Comparison of ENCODE assay signal across 34 cellular contexts in the genomic region with DNA sequence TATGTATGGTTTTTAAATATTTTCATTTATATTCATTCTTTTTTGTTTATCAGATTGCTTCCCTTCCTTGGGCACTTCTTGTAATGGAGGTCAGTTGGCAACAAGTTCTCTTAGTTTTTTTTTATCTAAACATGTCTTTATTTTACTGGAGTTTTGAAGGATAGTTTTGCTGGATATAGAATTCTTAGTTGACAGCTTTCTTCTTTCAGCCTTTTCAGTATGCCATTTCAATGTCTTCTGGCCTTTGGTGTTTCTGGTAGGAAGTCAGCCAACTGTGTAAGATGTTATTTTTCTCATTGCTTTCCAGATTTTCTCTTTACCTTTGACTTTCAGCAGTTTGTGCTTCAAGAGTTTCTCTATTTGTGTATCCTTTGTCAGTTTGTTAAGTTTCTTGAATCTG.
"Had no signal": no experiment of that assay in that cellular context is flagged by ENCODE, and none has a peak within 500 bp of the region (broad histone marks: within the 10 kb centered on the region; RNA-seq: fewer than 3 reads in every experiment).

No MANE protein-coding gene starts in this region.

- ATAC-seq: activated CD4-positive, alpha-beta T cell treated with anti-CD3 and anti-CD28 coated beads for 36 hours; activated CD8-positive, alpha-beta memory T cell treated with anti-CD3 and anti-CD28 coated beads, Interleukin-2, amount 10 ng/mL, durations not matched to agents 7 days and 5 days; activated CD8-positive, alpha-beta T cell treated with anti-CD3 and anti-CD28 coated beads, Interleukin-2, amount 10 ng/mL, durations not matched to agents 7 days and 5 days; activated naive CD4-positive, alpha-beta T cell treated with anti-CD3 and anti-CD28 coated beads, Interleukin-2, amount 50 U/mL, for 72 hours; esophagus mucosa; heart left ventricle; T-helper 17 cell had no signal

- H3K4me1 ChIP-seq: breast epithelium, colonic mucosa had no signal

- H3K27me3 Mint-ChIP-seq: activated B cell treated with CpG ODN at 0.5 μM for 24 hours; activated CD4-positive, alpha-beta memory T cell treated with anti-CD3 and anti-CD28 coated beads for 36 hours; activated CD4-positive, alpha-beta T cell treated with anti-CD3 and anti-CD28 coated beads for 36 hours; activated CD4-positive, alpha-beta T cell treated with anti-CD3 and anti-CD28 coated beads, Interleukin-2, amount 10 ng/mL, durations not matched to agents 24 days and 14 days; activated CD8-positive, alpha-beta memory T cell treated with anti-CD3 and anti-CD28 coated beads, Interleukin-2, amount 10 ng/mL, durations not matched to agents 7 days and 5 days; activated naive CD4-positive, alpha-beta T cell treated with anti-CD3 and anti-CD28 coated beads, Interleukin-2, amount 10 ng/mL, durations not matched to agents 7 days and 5 days; activated naive CD8-positive, alpha-beta T cell treated with anti-CD3 and anti-CD28 coated beads, Interleukin-2, amount 10 ng/mL, durations not matched to agents 7 days and 5 days; T-helper 17 cell had no signal

- H3K36me3 ChIP-seq: breast epithelium, cardiac muscle cell, colonic mucosa, heart left ventricle, WERI-Rb-1 had no signal

- H3K4me3 ChIP-seq: breast epithelium, cardiac muscle cell, colonic mucosa, heart left ventricle had no signal

- H3K9me3 ChIP-seq: colonic mucosa had no signal

- H3K4me3 Mint-ChIP-seq: activated B cell treated with CpG ODN at 0.5 μM for 24 hours; activated CD4-positive, alpha-beta memory T cell treated with anti-CD3 and anti-CD28 coated beads for 36 hours; activated CD4-positive, alpha-beta T cell treated with anti-CD3 and anti-CD28 coated beads for 36 hours; activated CD4-positive, alpha-beta T cell treated with anti-CD3 and anti-CD28 coated beads, Interleukin-2, amount 10 ng/mL, durations not matched to agents 24 days and 14 days; activated CD8-positive, alpha-beta memory T cell treated with anti-CD3 and anti-CD28 coated beads, Interleukin-2, amount 10 ng/mL, durations not matched to agents 7 days and 5 days; activated CD8-positive, alpha-beta T cell treated with anti-CD3 and anti-CD28 coated beads, Interleukin-2, amount 10 ng/mL, durations not matched to agents 7 days and 5 days; activated naive CD4-positive, alpha-beta T cell treated with anti-CD3 and anti-CD28 coated beads, Interleukin-2, amount 10 ng/mL, durations not matched to agents 7 days and 5 days; activated naive CD8-positive, alpha-beta T cell treated with anti-CD3 and anti-CD28 coated beads, Interleukin-2, amount 10 ng/mL, durations not matched to agents 7 days and 5 days; brain; endodermal cell; T-helper 17 cell; T-helper 2 cell treated with Interferon-gamma antibody and Interleukin-4, amounts not matched to agents 5 μg/mL and 100 μg/mL, for 36 hours had no signal

- DNase-seq: activated B cell treated with CpG ODN at 0.5 μM for 24 hours; activated CD4-positive, alpha-beta memory T cell treated with anti-CD3 and anti-CD28 coated beads for 36 hours; activated CD4-positive, alpha-beta T cell treated with anti-CD3 and anti-CD28 coated beads for 36 hours; activated CD4-positive, alpha-beta T cell treated with anti-CD3 and anti-CD28 coated beads, Interleukin-2, amount 10 ng/mL, durations not matched to agents 24 days and 14 days; activated CD4-positive, CD25-positive, alpha-beta regulatory T cell treated with anti-CD3 and anti-CD28 coated beads, Interleukin-2, amount 50 U/mL, for 72 hours; activated CD8-positive, alpha-beta memory T cell treated with anti-CD3 and anti-CD28 coated beads, Interleukin-2, amount 10 ng/mL, durations not matched to agents 7 days and 5 days; activated CD8-positive, alpha-beta memory T cell treated with anti-CD3 and anti-CD28 coated beads, Interleukin-2, amount 50 U/mL, for 4 hours; activated CD8-positive, alpha-beta T cell treated with anti-CD3 and anti-CD28 coated beads, Interleukin-2, amount 10 ng/mL, durations not matched to agents 7 days and 5 days; activated gamma-delta T cell; activated naive CD4-positive, alpha-beta T cell; activated naive CD4-positive, alpha-beta T cell treated with anti-CD3 and anti-CD28 coated beads, Interleukin-2, amount 10 ng/mL, durations not matched to agents 7 days and 5 days; activated naive CD8-positive, alpha-beta T cell treated with anti-CD3 and anti-CD28 coated beads, Interleukin-2, amount 10 ng/mL, durations not matched to agents 7 days and 5 days; activated T-cell treated with anti-CD3 and anti-CD28 coated beads, Interleukin-2, amount 50 U/mL, for 1 hour; activated T-cell treated with anti-CD3 and anti-CD28 coated beads, Interleukin-2, amount 50 U/mL, for 48 hours; amniotic stem cell; aorta; central memory CD4-positive, alpha-beta T cell; cerebellar nuclear complex; colonic mucosa; effector CD8-positive, alpha-beta T cell; endodermal cell; foreskin fibroblast; glutamatergic neuron; heart left ventricle; T-helper 1 cell; T-helper 17 cell; T1000; WERI-Rb-1 had no signal

- H3K4me1 Mint-ChIP-seq: activated naive CD4-positive, alpha-beta T cell treated with anti-CD3 and anti-CD28 coated beads, Interleukin-2, amount 10 ng/mL, durations not matched to agents 7 days and 5 days; T-helper 17 cell had no signal

- H3K27me3 ChIP-seq: breast epithelium, cardiac muscle cell, colonic mucosa, heart left ventricle had no signal

- H3K27ac ChIP-seq: breast epithelium, cardiac muscle cell, colonic mucosa, heart left ventricle, WERI-Rb-1 had no signal

- H3K27ac Mint-ChIP-seq: activated B cell treated with CpG ODN at 0.5 μM for 24 hours; activated CD4-positive, alpha-beta memory T cell treated with anti-CD3 and anti-CD28 coated beads for 36 hours; activated CD4-positive, alpha-beta T cell treated with anti-CD3 and anti-CD28 coated beads for 36 hours; activated CD4-positive, alpha-beta T cell treated with anti-CD3 and anti-CD28 coated beads, Interleukin-2, amount 10 ng/mL, durations not matched to agents 24 days and 14 days; activated CD8-positive, alpha-beta memory T cell treated with anti-CD3 and anti-CD28 coated beads, Interleukin-2, amount 10 ng/mL, durations not matched to agents 7 days and 5 days; activated CD8-positive, alpha-beta T cell treated with anti-CD3 and anti-CD28 coated beads, Interleukin-2, amount 10 ng/mL, durations not matched to agents 7 days and 5 days; activated naive CD4-positive, alpha-beta T cell treated with anti-CD3 and anti-CD28 coated beads, Interleukin-2, amount 10 ng/mL, durations not matched to agents 7 days and 5 days; activated naive CD4-positive, alpha-beta T cell treated with anti-CD3 and anti-CD28 coated beads, Interleukin-2, amount 50 U/mL, for 72 hours; activated naive CD8-positive, alpha-beta T cell treated with anti-CD3 and anti-CD28 coated beads, Interleukin-2, amount 10 ng/mL, durations not matched to agents 7 days and 5 days; brain; endodermal cell; T-helper 17 cell; T-helper 2 cell treated with Interferon-gamma antibody and Interleukin-4, amounts not matched to agents 5 μg/mL and 100 μg/mL, for 36 hours had no signal
